Comparison of ENCODE assay signal across 20 cellular contexts in genomic region chr11:92843455-92843854, GRCh38.
DNase-seq lines count a peak whose midpoint lies in the region; TF ChIP-seq lines count a peak whose summit lies in the region.
"Had no signal": no experiment of that assay in that cellular context is flagged by ENCODE, and none has a peak within 500 bp of the region (broad histone marks: within the 10 kb centered on the region; RNA-seq: fewer than 3 reads in every experiment).

No MANE protein-coding gene starts in this region.

- H3K4me1 ChIP-seq in mammary epithelial cell (ENCODE audit: insufficient read depth, low read length) (peaks cover 34% of the 10 kb centered on the region), BE2C (peaks cover 12% of the 10 kb centered on the region), HAP-1 (no peaks in the 10 kb centered on the region)
- H3K4me1 ChIP-seq: tibial nerve had no signal

- in situ Hi-C loops in mammary epithelial cell (cut with MboI; ENCODE audit: low sequenced_read_pairs in 2 of 2), result no loop called here
- in situ Hi-C loops in HAP-1 (cut with MboI; ENCODE audit: low sequenced_read_pairs), result no loop called here

- peak; percentile 55 for DNase-seq in DMS 273 (lab: John Stamatoyannopoulos, UW; ENCODE audit: unreplicated experiment)
- DNase-seq in DMS 273 treated with DMSO at 0.1 percent for 48 hours (lab: John Stamatoyannopoulos, UW), result no peak
- DNase-seq in NCI-H345 treated with DMSO at 0.1 percent for 48 hours (lab: John Stamatoyannopoulos, UW; ENCODE audit: unreplicated experiment), result peak; percentile 87
- DNase-seq in mammary epithelial cell, result peak; percentile 78
- no peak for DNase-seq in type B pancreatic cell (ENCODE audit: extremely low spot score, unreplicated experiment)
- no peak for DNase-seq in BE2C
- DNase-seq in HAP-1 (ENCODE audit: low spot score in 2 of 2), result no peak
- DNase-seq in DMS114 treated with DMSO at 0.1 percent for 48 hours (lab: John Stamatoyannopoulos, UW; ENCODE audit: unreplicated experiment), result no peak
- DNase-seq: activated CD4-positive, alpha-beta T cell treated with anti-CD3 and anti-CD28 coated beads for 48 hours; HCEC 1CT; hypothalamus; islet precursor cell; naive thymus-derived CD4-positive, alpha-beta T cell; SW 1271 had no signal

- H3K9me3 ChIP-seq in mammary epithelial cell (replicated peaks; ENCODE audit: insufficient read depth, low read length) (no peaks in the 10 kb centered on the region), BE2C (no peaks in the 10 kb centered on the region), HAP-1 (no peaks in the 10 kb centered on the region)
- H3K9me3 ChIP-seq: tibial nerve had no signal

- dilution Hi-C loops in mammary epithelial cell (cut with HindIII; ENCODE audit: low sequenced_read_pairs), result no loop called here

- peak overlapping the region; percentile 34 for H3K4me2 ChIP-seq in mammary epithelial cell (ENCODE audit: insufficient read depth, low read depth, low read length)

- no peaks in the 10 kb centered on the region for H3K27me3 ChIP-seq in mammary epithelial cell (ENCODE audit: insufficient read depth, low read length)
- no peaks in the 10 kb centered on the region for H3K27me3 ChIP-seq in BE2C
- H3K27me3 ChIP-seq in HAP-1 (ENCODE audit: low read depth), result no peaks in the 10 kb centered on the region
- H3K27me3 ChIP-seq: tibial nerve had no signal

- no peak overlapping the region for H2AFZ ChIP-seq in mammary epithelial cell (ENCODE audit: low read depth, low read length)

- CTCF ChIA-PET in mammary epithelial cell (lab: Charles Lee; ENCODE audit: low non-redundant PET), result no interaction called here

- 38% methylated on average over 4 of the region's 4 CpGs for WGBS in mammary epithelial cell (ENCODE audit: low coverage, missing lambda C conversion rate)

- no peaks in the 10 kb centered on the region for H3K79me2 ChIP-seq in mammary epithelial cell (ENCODE audit: insufficient read depth, low read length)

- no peak overlapping the region for H3K27ac ChIP-seq in mammary epithelial cell (ENCODE audit: insufficient read depth, low read depth, low read length)
- H3K27ac ChIP-seq: 22Rv1, skin epidermis, tibial nerve had no signal

- H3K36me3 ChIP-seq in mammary epithelial cell (ENCODE audit: insufficient read depth, low read length) (no peaks in the 10 kb centered on the region), BE2C (no peaks in the 10 kb centered on the region), HAP-1 (replicated peaks) (no peaks in the 10 kb centered on the region)
- H3K36me3 ChIP-seq: tibial nerve had no signal

- TF ChIP-seq CTCF in mammary epithelial cell (conservative IDR thresholded peaks at IDR 0.05 in 1 of 2, IDR thresholded peaks at IDR 0.05 in 1 of 2; ENCODE audit: extremely low read depth in 1 of 2, insufficient read depth in 1 of 2, low read depth in 1 of 2, low read length in 2 of 2) (no peak), type B pancreatic cell (conservative IDR thresholded peaks at IDR 0.05) (no peak), BE2C (IDR thresholded peaks at IDR 0.05; ENCODE audit: low read depth, low read length) (no peak)

- H3K27me3 Mint-ChIP-seq in type B pancreatic cell, result peaks cover 5% of the 10 kb centered on the region
- H3K27me3 Mint-ChIP-seq: B cell; stimulated activated naive CD8-positive, alpha-beta T cell treated with anti-CD3 and anti-CD28 coated beads, Interleukin-15, Interleukin-2, amounts not matched to agents 100 ng/mL and 50 ng/mL, for 24 hours had no signal

- peak overlapping the region; percentile 15 for H3K27ac Mint-ChIP-seq in type B pancreatic cell
- H3K27ac Mint-ChIP-seq: activated T-helper 17 cell treated with anti-CD3 and anti-CD28 coated beads, Interleukin-2, amount 50 U/mL, for 72 hours; B cell; naive thymus-derived CD4-positive, alpha-beta T cell; stimulated activated naive CD8-positive, alpha-beta T cell treated with anti-CD3 and anti-CD28 coated beads, Interleukin-15, Interleukin-2, amounts not matched to agents 100 ng/mL and 50 ng/mL, for 24 hours had no signal

- peaks cover 56% of the 10 kb centered on the region for H3K4me1 Mint-ChIP-seq in type B pancreatic cell (ENCODE audit: unreplicated experiment)
- H3K4me1 Mint-ChIP-seq: activated T-helper 17 cell treated with anti-CD3 and anti-CD28 coated beads, Interleukin-2, amount 50 U/mL, for 72 hours; B cell; naive thymus-derived CD4-positive, alpha-beta T cell had no signal

- no peaks in the 10 kb centered on the region for H4K20me1 ChIP-seq in mammary epithelial cell (ENCODE audit: insufficient read depth, low read length)

- no peaks in the 10 kb centered on the region for H3K9me3 Mint-ChIP-seq in type B pancreatic cell
- H3K9me3 Mint-ChIP-seq: activated T-helper 17 cell treated with anti-CD3 and anti-CD28 coated beads, Interleukin-2, amount 50 U/mL, for 72 hours; stimulated activated naive CD8-positive, alpha-beta T cell treated with anti-CD3 and anti-CD28 coated beads, Interleukin-15, Interleukin-2, amounts not matched to agents 100 ng/mL and 50 ng/mL, for 24 hours had no signal

- intact Hi-C loops in mammary epithelial cell (cut with micrococcal nuclease), result no loop called here

- BruUV-seq in mammary epithelial cell (replicated peaks; lab: Mats Ljungman, UMichigan), result no TSS peak

- no peak overlapping the region for H3K9ac ChIP-seq in mammary epithelial cell (ENCODE audit: insufficient read depth, low read length)

- H3K36me3 Mint-ChIP-seq in type B pancreatic cell, result peaks cover 36% of the 10 kb centered on the region
- H3K36me3 Mint-ChIP-seq: naive thymus-derived CD4-positive, alpha-beta T cell had no signal

- H3K4me3 ChIP-seq in mammary epithelial cell (replicated peaks in 1 of 3; ENCODE audit: insufficient read depth in 1 of 3, low read depth in 2 of 3, low read length in 3 of 3) (no peak overlapping the region), BE2C (ENCODE audit: low read depth, low read length) (no peak overlapping the region), HAP-1 (no peak overlapping the region)
- H3K4me3 ChIP-seq: skin epidermis, tibial nerve had no signal

- peak overlapping the region; percentile 35 for H3K4me3 Mint-ChIP-seq in type B pancreatic cell
- H3K4me3 Mint-ChIP-seq: activated T-helper 17 cell treated with anti-CD3 and anti-CD28 coated beads, Interleukin-2, amount 50 U/mL, for 72 hours; B cell; naive thymus-derived CD4-positive, alpha-beta T cell; stimulated activated naive CD8-positive, alpha-beta T cell treated with anti-CD3 and anti-CD28 coated beads, Interleukin-15, Interleukin-2, amounts not matched to agents 100 ng/mL and 50 ng/mL, for 24 hours had no signal

Comparison
In these comparisons a context has a peak if more than half of its experiments do, and no peak if none do; other contexts are left out.
1. DNase-seq: peak in DMS 273 (single experiment), NCI-H345 treated with DMSO at 0.1 percent for 48 hours (single experiment) and mammary epithelial cell (single experiment); none in DMS 273 treated with DMSO at 0.1 percent for 48 hours (single experiment), type B pancreatic cell (single experiment), BE2C (single experiment), HAP-1 (0 of 2) and DMS114 treated with DMSO at 0.1 percent for 48 hours (single experiment).